Comparison of ENCODE assay signal across 8 cellular contexts in genomic region chr3:35908366-35909232, GRCh38.
DNase-seq lines count a peak whose midpoint lies in the region; ATAC-seq and TF ChIP-seq lines count a peak whose summit lies in the region.

No MANE protein-coding gene starts in this region.

- ATAC-seq in GM21381 (IDR thresholded peaks at IDR 0.05; ENCODE audit: unreplicated experiment), result peak; percentile 88
- ATAC-seq in Panc1, result 0 out of 2 replicates have a peak, but pooled peaks have one; percentile 58
- no peak for ATAC-seq in HG03521 (IDR thresholded peaks at IDR 0.05; ENCODE audit: unreplicated experiment)

- no peaks in the 10 kb centered on the region for H3K36me3 ChIP-seq in Panc1 (ENCODE audit: control insufficient read depth, insufficient read depth, low read length)
- no peaks in the 10 kb centered on the region for H3K36me3 ChIP-seq in left ventricle myocardium inferior

- intact Hi-C loops in Panc1 (cut with micrococcal nuclease; ENCODE audit: unreplicated experiment), result no loop called here
- intact Hi-C loops in left ventricle myocardium inferior (cut with micrococcal nuclease), result no loop called here

- DNase-seq in EL (peak; percentile 56), HuH-7.5 (ENCODE audit: low spot score) (peak; percentile 22), Panc1 (ENCODE audit: low read depth, low spot score) (peak; percentile 42), left ventricle myocardium inferior (peak; percentile 27), retina (peak; percentile 75)
- peak; percentile 1 for DNase-seq in activated naive CD8-positive, alpha-beta T cell treated with anti-CD3 and anti-CD28 coated beads, Interleukin-2, amount 50 U/mL, for 16 hours (ENCODE audit: low read depth, low spot score)

- H3K27ac ChIP-seq in Panc1 (ENCODE audit: low read length) (no peak overlapping the region), left ventricle myocardium inferior (replicated peaks) (no peak overlapping the region)

- in situ Hi-C loops in Panc1 (cut with HindIII; ENCODE audit: low pct_unique_long_range_greater_than_20kb, low sequenced_read_pairs), result no loop called here

- no peaks in the 10 kb centered on the region for H3K4me1 ChIP-seq in Panc1 (ENCODE audit: control insufficient read depth, insufficient read depth, low read length)
- H3K4me1 ChIP-seq in left ventricle myocardium inferior, result no peaks in the 10 kb centered on the region

- no TSS peak for BruUV-seq in Panc1 (replicated peaks; lab: Mats Ljungman, UMichigan)

- CTCF ChIA-PET in Panc1 (lab: Charles Lee), result interaction anchor here (0.6 to 0.7 kb wide), 5 partner anchors 99 to 1645 kb away, joined by 3 to 4 read pairs (median 3); no protein-coding TSS in a partner anchor

- H3K27me3 ChIP-seq in Panc1 (ENCODE audit: control insufficient read depth, insufficient read depth, low read length) (no peaks in the 10 kb centered on the region), left ventricle myocardium inferior (ENCODE audit: low read depth) (no peaks in the 10 kb centered on the region)

- no peak overlapping the region for H3K4me3 ChIP-seq in Panc1 (ENCODE audit: low read depth in 2 of 2, low read length in 2 of 2)
- H3K4me3 ChIP-seq in left ventricle myocardium inferior, result no peak overlapping the region

- H3K9me3 ChIP-seq in Panc1 (ENCODE audit: control insufficient read depth, insufficient read depth, low read depth, low read length) (no peaks in the 10 kb centered on the region), left ventricle myocardium inferior (replicated peaks) (no peaks in the 10 kb centered on the region)

- TF ChIP-seq CTCF in Panc1 (IDR thresholded peaks at IDR 0.05) (peak; percentile 76), left ventricle myocardium inferior (IDR thresholded peaks at IDR 0.05; ENCODE audit: borderline replicate concordance) (peak; percentile 81)

- POLR2A ChIA-PET in Panc1 (lab: Charles Lee), result no interaction called here

Comparison
In these comparisons a context has a peak if more than half of its experiments do, and no peak if none do; other contexts are left out.
1. DNase-seq: peak in every context shown above with its lines; median percentile 75 in retina; 56 in EL; 42 in Panc1; 27 in left ventricle myocardium inferior; 22 in HuH-7.5; 1 in activated naive CD8-positive, alpha-beta T cell treated with anti-CD3 and anti-CD28 coated beads, Interleukin-2, amount 50 U/mL, for 16 hours.